Comparison of ENCODE assay signal across 39 cellular contexts in genomic region chr13:25833761-25834160, GRCh38.
"Had no signal": no experiment of that assay in that cellular context is flagged by ENCODE, and none has a peak within 500 bp of the region (broad histone marks: within the 10 kb centered on the region; RNA-seq: fewer than 3 reads in every experiment).

No MANE protein-coding gene starts in this region.

- DNase-seq: activated effector memory CD4-positive, alpha-beta T cell treated with anti-CD3 and anti-CD28 coated beads, Interleukin-2, amount 50 U/mL, for 16 hours; activated effector memory CD4-positive, alpha-beta T cell treated with Interleukin-2 at 50 U/mL for 16 hours; activated gamma-delta T cell; activated gamma-delta T cell treated with Interleukin-2 at 50 U/mL for 16 hours; activated naive CD4-positive, alpha-beta T cell; activated naive CD4-positive, alpha-beta T cell treated with anti-CD3 and anti-CD28 coated beads for 36 hours; activated naive CD4-positive, alpha-beta T cell treated with anti-CD3 and anti-CD28 coated beads, Interleukin-2, amount 10 ng/mL, durations not matched to agents 7 days and 5 days; activated naive CD4-positive, alpha-beta T cell treated with anti-CD3 and anti-CD28 coated beads, Interleukin-2, amount 50 U/mL, for 16 hours; activated naive CD4-positive, alpha-beta T cell treated with Interleukin-2 at 50 U/mL for 16 hours; activated naive CD8-positive, alpha-beta T cell treated with anti-CD3 and anti-CD28 coated beads for 36 hours; activated naive CD8-positive, alpha-beta T cell treated with anti-CD3 and anti-CD28 coated beads, Interleukin-2, amount 10 ng/mL, durations not matched to agents 7 days and 5 days; activated naive CD8-positive, alpha-beta T cell treated with anti-CD3 and anti-CD28 coated beads, Interleukin-2, amount 50 U/mL, for 24 hours; activated T-cell treated with anti-CD3 and anti-CD28 coated beads, Interleukin-2, amount 50 U/mL, for 24 hours; activated T-cell treated with anti-CD3 and anti-CD28 coated beads, Interleukin-2, amount 50 U/mL, for 4 hours; activated T-cell treated with anti-CD3 and anti-CD28 coated beads, Interleukin-2, amount 50 U/mL, for 48 hours; activated T-cell treated with anti-CD3 and anti-CD28 coated beads, Interleukin-2, amount 50 U/mL, for 72 hours; adrenal gland; amniotic stem cell; amygdala; anterior cingulate cortex; aorta; body of pancreas; brain microvascular endothelial cell; caudate nucleus; central memory CD4-positive, alpha-beta T cell; cerebellar nuclear complex had no signal

- H3K27me3 ChIP-seq: adrenal gland, ascending aorta, body of pancreas, brain microvascular endothelial cell, breast epithelium, cardiac muscle cell had no signal

- H3K36me3 ChIP-seq: adrenal gland, ascending aorta, brain microvascular endothelial cell, breast epithelium, cardiac muscle cell had no signal

- H3K4me3 Mint-ChIP-seq: activated naive CD4-positive, alpha-beta T cell treated with anti-CD3 and anti-CD28 coated beads for 36 hours; activated naive CD4-positive, alpha-beta T cell treated with anti-CD3 and anti-CD28 coated beads, Interleukin-2, amount 10 ng/mL, durations not matched to agents 7 days and 5 days; activated naive CD4-positive, alpha-beta T cell treated with anti-CD3 and anti-CD28 coated beads, Interleukin-2, amount 50 U/mL, for 24 hours; activated naive CD8-positive, alpha-beta T cell; activated naive CD8-positive, alpha-beta T cell treated with anti-CD3 and anti-CD28 coated beads for 36 hours; activated naive CD8-positive, alpha-beta T cell treated with anti-CD3 and anti-CD28 coated beads, Interleukin-2, amount 10 ng/mL, durations not matched to agents 7 days and 5 days; activated naive CD8-positive, alpha-beta T cell treated with anti-CD3 and anti-CD28 coated beads, Interleukin-2, amount 50 U/mL, for 24 hours; activated T-cell treated with anti-CD3 and anti-CD28 coated beads, Interleukin-2, amount 50 U/mL, for 24 hours; activated T-cell treated with anti-CD3 and anti-CD28 coated beads, Interleukin-2, amount 50 U/mL, for 4 hours; activated T-cell treated with anti-CD3 and anti-CD28 coated beads, Interleukin-2, amount 50 U/mL, for 72 hours; activated T-helper 1 cell treated with anti-CD3 and anti-CD28 coated beads, Interleukin-12 subunit alpha, Interleukin-12 subunit beta, Interleukin-2, Interleukin-4 antibody, amounts not matched to agents 30 ng/mL and 10 ng/mL and 1 ng/mL, durations not matched to agents 14 hours and 24 hours and 36 hours; activated T-helper 17 cell treated with anti-CD3 and anti-CD28 coated beads, Interleukin-2, amount 50 U/mL, for 72 hours; brain; central memory CD8-positive, alpha-beta T cell had no signal

- H3K9me3 Mint-ChIP-seq: activated naive CD4-positive, alpha-beta T cell treated with anti-CD3 and anti-CD28 coated beads for 36 hours; activated naive CD4-positive, alpha-beta T cell treated with anti-CD3 and anti-CD28 coated beads, Interleukin-2, amount 10 ng/mL, durations not matched to agents 7 days and 5 days; activated naive CD4-positive, alpha-beta T cell treated with anti-CD3 and anti-CD28 coated beads, Interleukin-2, amount 50 U/mL, for 24 hours; activated naive CD4-positive, alpha-beta T cell treated with anti-CD3 and anti-CD28 coated beads, Interleukin-2, amount 50 U/mL, for 72 hours; activated naive CD8-positive, alpha-beta T cell treated with anti-CD3 and anti-CD28 coated beads for 36 hours; activated naive CD8-positive, alpha-beta T cell treated with anti-CD3 and anti-CD28 coated beads, Interleukin-2, amount 10 ng/mL, durations not matched to agents 7 days and 5 days; activated naive CD8-positive, alpha-beta T cell treated with anti-CD3 and anti-CD28 coated beads, Interleukin-2, amount 50 U/mL, for 24 hours; activated T-cell treated with anti-CD3 and anti-CD28 coated beads, Interleukin-2, amount 50 U/mL, for 24 hours; activated T-cell treated with anti-CD3 and anti-CD28 coated beads, Interleukin-2, amount 50 U/mL, for 4 hours; activated T-cell treated with anti-CD3 and anti-CD28 coated beads, Interleukin-2, amount 50 U/mL, for 72 hours; activated T-helper 1 cell treated with anti-CD3 and anti-CD28 coated beads, Interleukin-12 subunit alpha, Interleukin-12 subunit beta, Interleukin-2, Interleukin-4 antibody, amounts not matched to agents 30 ng/mL and 10 ng/mL and 1 ng/mL, durations not matched to agents 14 hours and 24 hours and 36 hours; activated T-helper 17 cell treated with anti-CD3 and anti-CD28 coated beads, Interleukin-2, amount 50 U/mL, for 72 hours; activated T-helper 2 cell treated with anti-CD3 and anti-CD28 coated beads, Interferon-gamma antibody, Interleukin-2, Interleukin-4, amounts not matched to agents 10 μg/mL and 5 μg/mL and 100 μg/mL, durations not matched to agents 14 hours and 24 hours and 36 hours; central memory CD8-positive, alpha-beta T cell had no signal

- FAIRE-seq: bronchial epithelial cell, colon had no signal

- H3K9me3 ChIP-seq: adrenal gland, ascending aorta, body of pancreas, breast epithelium had no signal

- H3K4me1 Mint-ChIP-seq: activated naive CD4-positive, alpha-beta T cell treated with anti-CD3 and anti-CD28 coated beads, Interleukin-2, amount 50 U/mL, for 24 hours; activated naive CD8-positive, alpha-beta T cell treated with anti-CD3 and anti-CD28 coated beads for 36 hours; activated naive CD8-positive, alpha-beta T cell treated with anti-CD3 and anti-CD28 coated beads, Interleukin-2, amount 10 ng/mL, durations not matched to agents 7 days and 5 days; activated naive CD8-positive, alpha-beta T cell treated with anti-CD3 and anti-CD28 coated beads, Interleukin-2, amount 50 U/mL, for 24 hours; activated T-helper 17 cell treated with anti-CD3 and anti-CD28 coated beads, Interleukin-2, amount 50 U/mL, for 72 hours; central memory CD8-positive, alpha-beta T cell had no signal

- ATAC-seq: activated naive CD4-positive, alpha-beta T cell treated with anti-CD3 and anti-CD28 coated beads, Interleukin-2, amount 50 U/mL, for 72 hours; activated naive CD8-positive, alpha-beta T cell treated with anti-CD3 and anti-CD28 coated beads, Interleukin-2, amount 50 U/mL, for 24 hours; activated T-cell treated with anti-CD3 and anti-CD28 coated beads, Interleukin-2, amount 50 U/mL, for 4 hours; activated T-cell treated with anti-CD3 and anti-CD28 coated beads, Interleukin-2, amount 50 U/mL, for 72 hours; activated T-helper 17 cell treated with anti-CD3 and anti-CD28 coated beads, Interleukin-2, amount 50 U/mL, for 72 hours; body of pancreas had no signal

- H3K27me3 Mint-ChIP-seq: activated naive CD4-positive, alpha-beta T cell treated with anti-CD3 and anti-CD28 coated beads, Interleukin-2, amount 50 U/mL, for 24 hours; activated naive CD8-positive, alpha-beta T cell; activated naive CD8-positive, alpha-beta T cell treated with anti-CD3 and anti-CD28 coated beads for 36 hours; activated naive CD8-positive, alpha-beta T cell treated with anti-CD3 and anti-CD28 coated beads, Interleukin-2, amount 50 U/mL, for 24 hours; activated T-cell treated with anti-CD3 and anti-CD28 coated beads, Interleukin-2, amount 50 U/mL, for 24 hours; central memory CD8-positive, alpha-beta T cell had no signal

- H3K4me1 ChIP-seq: adrenal gland, ascending aorta, body of pancreas, breast epithelium had no signal

- H3K36me3 Mint-ChIP-seq: activated naive CD4-positive, alpha-beta T cell treated with anti-CD3 and anti-CD28 coated beads, Interleukin-2, amount 10 ng/mL, durations not matched to agents 7 days and 5 days; activated naive CD4-positive, alpha-beta T cell treated with anti-CD3 and anti-CD28 coated beads, Interleukin-2, amount 50 U/mL, for 24 hours; activated naive CD4-positive, alpha-beta T cell treated with anti-CD3 and anti-CD28 coated beads, Interleukin-2, amount 50 U/mL, for 72 hours; activated naive CD8-positive, alpha-beta T cell; activated naive CD8-positive, alpha-beta T cell treated with anti-CD3 and anti-CD28 coated beads for 36 hours; activated naive CD8-positive, alpha-beta T cell treated with anti-CD3 and anti-CD28 coated beads, Interleukin-2, amount 10 ng/mL, durations not matched to agents 7 days and 5 days; brain had no signal

- H3K27ac Mint-ChIP-seq: activated naive CD4-positive, alpha-beta T cell treated with anti-CD3 and anti-CD28 coated beads for 36 hours; activated naive CD4-positive, alpha-beta T cell treated with anti-CD3 and anti-CD28 coated beads, Interleukin-2, amount 10 ng/mL, durations not matched to agents 7 days and 5 days; activated naive CD4-positive, alpha-beta T cell treated with anti-CD3 and anti-CD28 coated beads, Interleukin-2, amount 50 U/mL, for 24 hours; activated naive CD4-positive, alpha-beta T cell treated with anti-CD3 and anti-CD28 coated beads, Interleukin-2, amount 50 U/mL, for 72 hours; activated naive CD8-positive, alpha-beta T cell; activated naive CD8-positive, alpha-beta T cell treated with anti-CD3 and anti-CD28 coated beads for 36 hours; activated naive CD8-positive, alpha-beta T cell treated with anti-CD3 and anti-CD28 coated beads, Interleukin-2, amount 10 ng/mL, durations not matched to agents 7 days and 5 days; activated naive CD8-positive, alpha-beta T cell treated with anti-CD3 and anti-CD28 coated beads, Interleukin-2, amount 50 U/mL, for 24 hours; activated T-cell treated with anti-CD3 and anti-CD28 coated beads, Interleukin-2, amount 50 U/mL, for 24 hours; activated T-cell treated with anti-CD3 and anti-CD28 coated beads, Interleukin-2, amount 50 U/mL, for 72 hours; activated T-helper 1 cell treated with anti-CD3 and anti-CD28 coated beads, Interleukin-12 subunit alpha, Interleukin-12 subunit beta, Interleukin-2, Interleukin-4 antibody, amounts not matched to agents 30 ng/mL and 10 ng/mL and 1 ng/mL, durations not matched to agents 14 hours and 24 hours and 36 hours; activated T-helper 17 cell treated with anti-CD3 and anti-CD28 coated beads, Interleukin-2, amount 50 U/mL, for 72 hours; activated T-helper 2 cell treated with anti-CD3 and anti-CD28 coated beads, Interferon-gamma antibody, Interleukin-2, Interleukin-4, amounts not matched to agents 10 μg/mL and 5 μg/mL and 100 μg/mL, durations not matched to agents 14 hours and 24 hours and 36 hours; brain had no signal

- H3K4me3 ChIP-seq: adrenal gland, ascending aorta, body of pancreas, breast epithelium, cardiac muscle cell had no signal

- H3K27ac ChIP-seq: adrenal gland, ascending aorta, body of pancreas, brain microvascular endothelial cell, breast epithelium, cardiac muscle cell had no signal
